Comparison of ENCODE assay signal across 14 cellular contexts in the genomic region with DNA sequence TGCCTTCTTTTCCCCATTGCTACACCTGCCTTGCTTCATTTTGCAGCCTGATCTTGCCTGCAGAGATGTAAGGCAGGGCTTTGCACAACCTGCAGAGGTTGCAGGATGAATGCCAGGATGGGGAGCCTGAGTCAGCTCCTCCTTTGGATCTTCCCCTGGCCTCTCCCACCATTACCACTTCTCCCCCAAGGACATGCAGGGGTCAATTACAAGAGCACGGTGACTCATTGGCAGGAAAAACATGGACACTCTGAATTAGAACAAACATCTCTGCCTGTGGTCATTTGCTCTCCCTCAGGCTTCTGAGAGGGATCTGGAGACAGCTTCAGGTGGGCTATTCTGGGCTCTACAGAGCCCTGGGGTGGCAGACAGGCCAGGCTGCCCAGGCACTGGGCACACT.
DNase-seq lines count a peak whose midpoint lies in the region; ATAC-seq and TF ChIP-seq lines count a peak whose summit lies in the region.
"Had no signal": no experiment of that assay in that cellular context is flagged by ENCODE, and none has a peak within 500 bp of the region (broad histone marks: within the 10 kb centered on the region; RNA-seq: fewer than 3 reads in every experiment).

No MANE protein-coding gene starts in this region.

- intact Hi-C loops in IMR-90 (cut with micrococcal nuclease) (no loop called here), mammary epithelial cell (cut with micrococcal nuclease) (loop anchor here (2.0 kb wide), 1 partner anchor 39 kb away; no protein-coding TSS in a partner anchor)
- intact Hi-C loops in activated T-helper 1 cell treated with anti-CD3 and anti-CD28 coated beads, Interleukin-12 subunit alpha, Interleukin-12 subunit beta, Interleukin-2, Interleukin-4 antibody, amounts not matched to agents 30 ng/mL and 10 ng/mL and 1 ng/mL, durations not matched to agents 14 hours and 24 hours and 36 hours (cut with micrococcal nuclease) = no loop called here
- intact Hi-C loops in naive thymus-derived CD4-positive, alpha-beta T cell (cut with micrococcal nuclease) = no loop called here

- H3K27ac ChIP-seq in IMR-90 (ENCODE audit: insufficient read depth, low read length) (peak overlapping the region; percentile 50), mammary epithelial cell (ENCODE audit: insufficient read depth, low read depth, low read length) (no peak overlapping the region)
- no peak overlapping the region for H3K27ac ChIP-seq in naive thymus-derived CD4-positive, alpha-beta T cell (ENCODE audit: low read depth, low read length)
- H3K27ac ChIP-seq: BLaER1, SJCRH30, tibial artery had no signal

- H3K4ac ChIP-seq in IMR-90 (ENCODE audit: low read depth, low read length) = 0 out of 2 replicates have a peak overlapping the region, but pooled peaks have one; percentile 10

- DNase-seq in AG10803 (ENCODE audit: low read depth) (peak; percentile 48), IMR-90 (peak; percentile 82), mammary epithelial cell (peak; percentile 43), kidney glomerular epithelial cell (lab: John Stamatoyannopoulos, UW) (peak; percentile 58), NCI-H510A (lab: John Stamatoyannopoulos, UW) (no peak)
- no peak for DNase-seq in activated T-helper 1 cell treated with anti-CD3 and anti-CD28 coated beads, Interleukin-12 subunit alpha, Interleukin-12 subunit beta, Interleukin-2, Interleukin-4 antibody, amounts not matched to agents 30 ng/mL and 10 ng/mL and 1 ng/mL, durations not matched to agents 14 hours and 24 hours and 36 hours (ENCODE audit: low spot score)
- no peak for DNase-seq in naive thymus-derived CD4-positive, alpha-beta T cell
- DNase-seq: activated naive CD4-positive, alpha-beta T cell treated with anti-CD3 and anti-CD28 coated beads, Interleukin-2, amount 50 U/mL, for 16 hours; DND-41; SJCRH30; tibial artery had no signal

- H3K9ac ChIP-seq in IMR-90 (ENCODE audit: low read depth, low read length) (no peak overlapping the region), mammary epithelial cell (ENCODE audit: insufficient read depth, low read length) (no peak overlapping the region)
- H3K9ac ChIP-seq: BLaER1 had no signal

- no peak overlapping the region for H3K27ac Mint-ChIP-seq in activated T-helper 1 cell treated with anti-CD3 and anti-CD28 coated beads, Interleukin-12 subunit alpha, Interleukin-12 subunit beta, Interleukin-2, Interleukin-4 antibody, amounts not matched to agents 30 ng/mL and 10 ng/mL and 1 ng/mL, durations not matched to agents 14 hours and 24 hours and 36 hours
- no peak overlapping the region for H3K27ac Mint-ChIP-seq in naive thymus-derived CD4-positive, alpha-beta T cell
- H3K27ac Mint-ChIP-seq: progenitor cell of endocrine pancreas had no signal

- no peaks in the 10 kb centered on the region for H3K27me3 ChIP-seq in IMR-90 (ENCODE audit: control insufficient read depth, insufficient read depth, low read length)
- no peaks in the 10 kb centered on the region for H3K27me3 ChIP-seq in mammary epithelial cell (ENCODE audit: insufficient read depth, low read length)
- H3K27me3 ChIP-seq in naive thymus-derived CD4-positive, alpha-beta T cell (ENCODE audit: control insufficient read depth in 2 of 2, insufficient read depth in 2 of 2, low read length in 2 of 2) = no peaks in the 10 kb centered on the region
- H3K27me3 ChIP-seq: BLaER1, SJCRH30, tibial artery had no signal

- H2BK5ac ChIP-seq in IMR-90 (ENCODE audit: low read depth, low read length, poor library complexity, severe bottlenecking) = no peak overlapping the region

- POLR2A ChIA-PET in IMR-90 (lab: Charles Lee; ENCODE audit: unreplicated experiment) = no interaction called here
- POLR2A ChIA-PET in naive thymus-derived CD4-positive, alpha-beta T cell (lab: Charles Lee) = no interaction called here

- BruUV-seq in IMR-90 (replicated peaks; lab: Mats Ljungman, UMichigan) (no TSS peak), mammary epithelial cell (replicated peaks; lab: Mats Ljungman, UMichigan) (no TSS peak)

- no peaks in the 10 kb centered on the region for H3K79me2 ChIP-seq in mammary epithelial cell (ENCODE audit: insufficient read depth, low read length)

- H3K4me2 ChIP-seq in IMR-90 (ENCODE audit: low read depth, low read length) (no peak overlapping the region), mammary epithelial cell (ENCODE audit: insufficient read depth, low read depth, low read length) (no peak overlapping the region)
- H3K4me2 ChIP-seq: BLaER1 had no signal

- no peak overlapping the region for H3K4me3 ChIP-seq in AG10803 (ENCODE audit: low read length)
- no peak overlapping the region for H3K4me3 ChIP-seq in IMR-90 (ENCODE audit: insufficient read depth, low read depth, low read length)
- no peak overlapping the region for H3K4me3 ChIP-seq in mammary epithelial cell (replicated peaks in 1 of 3; ENCODE audit: insufficient read depth in 1 of 3, low read depth in 2 of 3, low read length in 3 of 3)
- H3K4me3 ChIP-seq in naive thymus-derived CD4-positive, alpha-beta T cell (ENCODE audit: low read length) = no peak overlapping the region
- H3K4me3 ChIP-seq: BLaER1, SJCRH30, tibial artery had no signal

- H3K4me1 ChIP-seq in IMR-90 (ENCODE audit: control insufficient read depth, insufficient read depth, low read length) (peaks cover 13% of the 10 kb centered on the region), mammary epithelial cell (ENCODE audit: insufficient read depth, low read length) (no peaks in the 10 kb centered on the region)
- H3K4me1 ChIP-seq in naive thymus-derived CD4-positive, alpha-beta T cell (ENCODE audit: control insufficient read depth in 2 of 2, insufficient read depth in 2 of 2, low read length in 2 of 2) = no peaks in the 10 kb centered on the region
- H3K4me1 ChIP-seq: BLaER1, SJCRH30, tibial artery had no signal

- H3K27me3 Mint-ChIP-seq in activated T-helper 1 cell treated with anti-CD3 and anti-CD28 coated beads, Interleukin-12 subunit alpha, Interleukin-12 subunit beta, Interleukin-2, Interleukin-4 antibody, amounts not matched to agents 30 ng/mL and 10 ng/mL and 1 ng/mL, durations not matched to agents 14 hours and 24 hours and 36 hours (ENCODE audit: insufficient read depth) = peaks cover 3% of the 10 kb centered on the region
- H3K27me3 Mint-ChIP-seq in naive thymus-derived CD4-positive, alpha-beta T cell = peaks cover 0 to 8% (median 0%) of the 10 kb centered on the region in 5 donors
- H3K27me3 Mint-ChIP-seq: progenitor cell of endocrine pancreas had no signal

- no peaks in the 10 kb centered on the region for H3K79me1 ChIP-seq in IMR-90 (ENCODE audit: low read depth in 1 of 2, low read length in 2 of 2)

- in situ Hi-C loops in IMR-90 (cut with MboI; ENCODE audit: low sequenced_read_pairs) = no loop called here
- in situ Hi-C loops in mammary epithelial cell (cut with MboI; ENCODE audit: low sequenced_read_pairs in 2 of 2) = no loop called here

- CTCF ChIA-PET in IMR-90 (lab: Yijun Ruan, JAX) (no interaction called here), mammary epithelial cell (lab: Charles Lee; ENCODE audit: low non-redundant PET) (no interaction called here)
- CTCF ChIA-PET in naive thymus-derived CD4-positive, alpha-beta T cell (lab: Charles Lee) = no interaction called here

- WGBS in IMR-90 (ENCODE audit: extremely low coverage in 2 of 2, insufficient read length in 1 of 2), 2 experiments = 20% methylated on average over 1 of the region's 1 CpG; no CpG with 5 or more reads in 1 of the 2 experiments
- 46% methylated on average over 1 of the region's 1 CpG for WGBS in mammary epithelial cell (ENCODE audit: low coverage, missing lambda C conversion rate)

- H4K20me1 ChIP-seq in IMR-90 (ENCODE audit: insufficient read depth, low read length) (no peaks in the 10 kb centered on the region), mammary epithelial cell (ENCODE audit: insufficient read depth, low read length) (no peaks in the 10 kb centered on the region)
- H4K20me1 ChIP-seq: BLaER1 had no signal

- 0 out of 2 replicates have a peak overlapping the region, but pooled peaks have one; percentile 21 for H3K14ac ChIP-seq in IMR-90 (replicated peaks; ENCODE audit: low read depth, low read length)

- TF ChIP-seq RAD21 in IMR-90 (IDR thresholded peaks at IDR 0.05; ENCODE audit: low read length) = no peak

- ATAC-seq in IMR-90 (ENCODE audit: low read depth) = peak; percentile 91
- ATAC-seq in HG02678 (IDR thresholded peaks at IDR 0.05; ENCODE audit: unreplicated experiment) = no peak
- ATAC-seq in naive thymus-derived CD4-positive, alpha-beta T cell = no peak

- no peak overlapping the region for H3K56ac ChIP-seq in IMR-90 (ENCODE audit: extremely low read depth, insufficient read depth, low read length)

- no peak for TF ChIP-seq CTCF in AG10803 (conservative IDR thresholded peaks at IDR 0.05; ENCODE audit: low read length)
- TF ChIP-seq CTCF in IMR-90 (conservative IDR thresholded peaks at IDR 0.05; ENCODE audit: low read depth, low read length) = no peak
- no peak for TF ChIP-seq CTCF in mammary epithelial cell (conservative IDR thresholded peaks at IDR 0.05 in 1 of 2, IDR thresholded peaks at IDR 0.05 in 1 of 2; ENCODE audit: extremely low read depth in 1 of 2, insufficient read depth in 1 of 2, low read depth in 1 of 2, low read length in 2 of 2)

- H3K23ac ChIP-seq in IMR-90 (ENCODE audit: low read depth, low read length) = no peak overlapping the region

- H3K36me3 ChIP-seq in IMR-90 (ENCODE audit: control insufficient read depth, insufficient read depth, low read length) (no peaks in the 10 kb centered on the region), mammary epithelial cell (ENCODE audit: insufficient read depth, low read length) (no peaks in the 10 kb centered on the region)
- H3K36me3 ChIP-seq in naive thymus-derived CD4-positive, alpha-beta T cell (ENCODE audit: control insufficient read depth in 2 of 3, insufficient read depth in 3 of 3, low read length in 3 of 3) = no peaks in the 10 kb centered on the region
- H3K36me3 ChIP-seq: BLaER1, SJCRH30, tibial artery had no signal

- no peaks in the 10 kb centered on the region for H3K36me3 Mint-ChIP-seq in activated T-helper 1 cell treated with anti-CD3 and anti-CD28 coated beads, Interleukin-12 subunit alpha, Interleukin-12 subunit beta, Interleukin-2, Interleukin-4 antibody, amounts not matched to agents 30 ng/mL and 10 ng/mL and 1 ng/mL, durations not matched to agents 14 hours and 24 hours and 36 hours (ENCODE audit: low read depth)
- H3K36me3 Mint-ChIP-seq in naive thymus-derived CD4-positive, alpha-beta T cell = peaks cover 0 to 24% (median 7%) of the 10 kb centered on the region in 5 donors

- H4K91ac ChIP-seq in IMR-90 (ENCODE audit: insufficient read depth, low read depth, low read length) = peak overlapping the region; percentile 47; the same call in 1 of the 2 replicates

- peak overlapping the region; percentile 16; the same call in 1 of the 2 replicates for H2AK5ac ChIP-seq in IMR-90 (ENCODE audit: low read depth, low read length)

- H3K9me3 Mint-ChIP-seq in activated T-helper 1 cell treated with anti-CD3 and anti-CD28 coated beads, Interleukin-12 subunit alpha, Interleukin-12 subunit beta, Interleukin-2, Interleukin-4 antibody, amounts not matched to agents 30 ng/mL and 10 ng/mL and 1 ng/mL, durations not matched to agents 14 hours and 24 hours and 36 hours = no peaks in the 10 kb centered on the region
- H3K9me3 Mint-ChIP-seq in naive thymus-derived CD4-positive, alpha-beta T cell = peaks cover 0 to 2% (median 0%) of the 10 kb centered on the region in 11 donors

- peak overlapping the region; percentile 38; the same call in 1 of the 2 replicates for H2BK120ac ChIP-seq in IMR-90 (ENCODE audit: low read depth, low read length)

- no peak overlapping the region for H2AK9ac ChIP-seq in IMR-90 (replicated peaks; ENCODE audit: low read depth, low read length, poor library complexity)

- no peaks in the 10 kb centered on the region for H3K4me1 Mint-ChIP-seq in activated T-helper 1 cell treated with anti-CD3 and anti-CD28 coated beads, Interleukin-12 subunit alpha, Interleukin-12 subunit beta, Interleukin-2, Interleukin-4 antibody, amounts not matched to agents 30 ng/mL and 10 ng/mL and 1 ng/mL, durations not matched to agents 14 hours and 24 hours and 36 hours (ENCODE audit: low read depth)
- H3K4me1 Mint-ChIP-seq in naive thymus-derived CD4-positive, alpha-beta T cell = no peaks in the 10 kb centered on the region

- H2BK15ac ChIP-seq in IMR-90 (ENCODE audit: low read depth, low read length) = no peak overlapping the region; the same call in 2 of the 3 replicates

- peak overlapping the region in 1 of 2 experiments; percentile 4; a peak in 1 of 4 replicates for H4K8ac ChIP-seq in IMR-90 (ENCODE audit: low read depth in 2 of 2, low read length in 2 of 2)

- no peak overlapping the region for H3K4me3 Mint-ChIP-seq in activated T-helper 1 cell treated with anti-CD3 and anti-CD28 coated beads, Interleukin-12 subunit alpha, Interleukin-12 subunit beta, Interleukin-2, Interleukin-4 antibody, amounts not matched to agents 30 ng/mL and 10 ng/mL and 1 ng/mL, durations not matched to agents 14 hours and 24 hours and 36 hours
- no peak overlapping the region for H3K4me3 Mint-ChIP-seq in naive thymus-derived CD4-positive, alpha-beta T cell

- H2BK20ac ChIP-seq in IMR-90 (ENCODE audit: low read depth, low read length) = peak overlapping the region; percentile 58

- no peaks in the 10 kb centered on the region; the same call in 1 of the 2 replicates for H3K9me1 ChIP-seq in IMR-90 (ENCODE audit: insufficient read depth, low read length)

- no peak for TF ChIP-seq POLR2A in IMR-90 (IDR thresholded peaks at IDR 0.05; ENCODE audit: low read depth, low read length)

- H3K18ac ChIP-seq in IMR-90 (ENCODE audit: low read depth, low read length) = peak overlapping the region; percentile 42; the same call in 1 of the 2 replicates

- H4K5ac ChIP-seq in IMR-90 (ENCODE audit: low read depth, low read length) = peak overlapping the region; percentile 61

- dilution Hi-C loops in IMR-90 (cut with HindIII; ENCODE audit: low sequenced_read_pairs, unreplicated experiment) (no loop called here), mammary epithelial cell (cut with HindIII; ENCODE audit: low sequenced_read_pairs) (no loop called here)

- H3K9me3 ChIP-seq in IMR-90 (ENCODE audit: control insufficient read depth, insufficient read depth, low read length) = no peaks in the 10 kb centered on the region
- no peaks in the 10 kb centered on the region for H3K9me3 ChIP-seq in mammary epithelial cell (replicated peaks; ENCODE audit: insufficient read depth, low read length)
- no peaks in the 10 kb centered on the region for H3K9me3 ChIP-seq in naive thymus-derived CD4-positive, alpha-beta T cell (ENCODE audit: control insufficient read depth in 2 of 3, low read length in 3 of 3)
- H3K9me3 ChIP-seq: BLaER1, SJCRH30, tibial artery had no signal

- H2AFZ ChIP-seq in IMR-90 (replicated peaks; ENCODE audit: low read length, poor library complexity) (peak overlapping the region; percentile 46), mammary epithelial cell (ENCODE audit: low read depth, low read length) (no peak overlapping the region)

Comparison
In these comparisons a context has a peak if more than half of its experiments do, and no peak if none do; other contexts are left out.
1. DNase-seq: peak in AG10803 (single experiment), IMR-90 (single experiment), mammary epithelial cell (single experiment) and kidney glomerular epithelial cell (single experiment); none in NCI-H510A (single experiment), activated T-helper 1 cell treated with anti-CD3 and anti-CD28 coated beads, Interleukin-12 subunit alpha, Interleukin-12 subunit beta, Interleukin-2, Interleukin-4 antibody, amounts not matched to agents 30 ng/mL and 10 ng/mL and 1 ng/mL, durations not matched to agents 14 hours and 24 hours and 36 hours (single experiment) and naive thymus-derived CD4-positive, alpha-beta T cell (0 of 9).